ENCODE assay signal across 1 cellular context in the genomic region with DNA sequence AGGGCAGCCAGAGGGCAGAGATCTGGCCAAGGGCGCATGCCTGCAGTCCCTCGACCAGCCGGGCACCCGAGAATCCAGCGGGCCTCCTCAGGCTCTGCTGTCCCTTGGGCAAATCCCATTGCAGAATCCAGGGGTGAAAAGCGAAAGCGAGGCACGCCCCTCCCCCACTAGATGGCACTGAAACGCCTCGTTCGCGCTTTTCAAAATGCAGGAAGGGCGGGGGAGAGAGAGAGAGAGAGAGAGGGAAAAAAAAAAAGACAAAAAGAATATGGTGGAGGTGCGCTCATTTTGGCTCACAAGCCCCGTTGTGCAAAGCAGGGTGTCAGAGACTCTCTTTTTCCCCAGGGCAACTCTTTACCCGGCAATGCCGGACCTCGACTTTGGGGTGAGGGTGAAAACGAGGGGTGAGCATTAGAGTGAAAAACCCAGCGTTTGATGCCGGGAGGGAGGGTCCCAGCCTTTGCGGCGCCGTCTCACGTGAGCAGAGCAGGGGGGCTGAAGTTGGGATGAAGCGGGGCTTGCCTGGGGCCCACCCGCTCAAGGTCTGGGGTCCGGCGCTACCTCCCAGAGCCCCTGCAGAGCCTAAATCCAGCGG.
A peak's percentile ranks its signal among the peaks of the same experiment; 100 is the strongest.
TF ChIP-seq lines count a peak whose summit lies in the region.

No MANE protein-coding gene starts in this region.

TF ChIP-seq in K562, 482 proteins besides CTCF, POLR2A, EP300 and RAD21 (continues in another document):
- TF ChIP-seq, protein P1, sequence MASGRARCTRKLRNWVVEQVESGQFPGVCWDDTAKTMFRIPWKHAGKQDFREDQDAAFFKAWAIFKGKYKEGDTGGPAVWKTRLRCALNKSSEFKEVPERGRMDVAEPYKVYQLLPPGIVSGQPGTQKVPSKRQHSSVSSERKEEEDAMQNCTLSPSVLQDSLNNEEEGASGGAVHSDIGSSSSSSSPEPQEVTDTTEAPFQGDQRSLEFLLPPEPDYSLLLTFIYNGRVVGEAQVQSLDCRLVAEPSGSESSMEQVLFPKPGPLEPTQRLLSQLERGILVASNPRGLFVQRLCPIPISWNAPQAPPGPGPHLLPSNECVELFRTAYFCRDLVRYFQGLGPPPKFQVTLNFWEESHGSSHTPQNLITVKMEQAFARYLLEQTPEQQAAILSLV (tag; IDR thresholded peaks at IDR 0.05) = no peak
- TF ChIP-seq, protein P2, sequence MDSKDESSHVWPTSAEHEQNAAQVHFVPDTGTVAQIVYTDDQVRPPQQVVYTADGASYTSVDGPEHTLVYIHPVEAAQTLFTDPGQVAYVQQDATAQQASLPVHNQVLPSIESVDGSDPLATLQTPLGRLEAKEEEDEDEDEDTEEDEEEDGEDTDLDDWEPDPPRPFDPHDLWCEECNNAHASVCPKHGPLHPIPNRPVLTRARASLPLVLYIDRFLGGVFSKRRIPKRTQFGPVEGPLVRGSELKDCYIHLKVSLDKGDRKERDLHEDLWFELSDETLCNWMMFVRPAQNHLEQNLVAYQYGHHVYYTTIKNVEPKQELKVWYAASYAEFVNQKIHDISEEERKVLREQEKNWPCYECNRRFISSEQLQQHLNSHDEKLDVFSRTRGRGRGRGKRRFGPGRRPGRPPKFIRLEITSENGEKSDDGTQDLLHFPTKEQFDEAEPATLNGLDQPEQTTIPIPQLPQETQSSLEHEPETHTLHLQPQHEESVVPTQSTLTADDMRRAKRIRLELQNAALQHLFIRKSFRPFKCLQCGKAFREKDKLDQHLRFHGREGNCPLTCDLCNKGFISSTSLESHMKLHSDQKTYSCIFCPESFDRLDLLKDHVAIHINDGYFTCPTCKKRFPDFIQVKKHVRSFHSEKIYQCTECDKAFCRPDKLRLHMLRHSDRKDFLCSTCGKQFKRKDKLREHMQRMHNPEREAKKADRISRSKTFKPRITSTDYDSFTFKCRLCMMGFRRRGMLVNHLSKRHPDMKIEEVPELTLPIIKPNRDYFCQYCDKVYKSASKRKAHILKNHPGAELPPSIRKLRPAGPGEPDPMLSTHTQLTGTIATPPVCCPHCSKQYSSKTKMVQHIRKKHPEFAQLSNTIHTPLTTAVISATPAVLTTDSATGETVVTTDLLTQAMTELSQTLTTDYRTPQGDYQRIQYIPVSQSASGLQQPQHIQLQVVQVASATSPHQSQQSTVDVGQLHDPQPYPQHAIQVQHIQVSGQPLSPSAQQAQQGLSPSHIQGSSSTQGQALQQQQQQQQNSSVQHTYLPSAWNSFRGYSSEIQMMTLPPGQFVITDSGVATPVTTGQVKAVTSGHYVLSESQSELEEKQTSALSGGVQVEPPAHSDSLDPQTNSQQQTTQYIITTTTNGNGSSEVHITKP (IDR thresholded peaks at IDR 0.05; ENCODE audit: partially characterized antibody) = peak; percentile 69
- no peak for TF ChIP-seq TAF15 (IDR thresholded peaks at IDR 0.05; ENCODE audit: low read depth, low read length)
- TF ChIP-seq, protein P3, sequence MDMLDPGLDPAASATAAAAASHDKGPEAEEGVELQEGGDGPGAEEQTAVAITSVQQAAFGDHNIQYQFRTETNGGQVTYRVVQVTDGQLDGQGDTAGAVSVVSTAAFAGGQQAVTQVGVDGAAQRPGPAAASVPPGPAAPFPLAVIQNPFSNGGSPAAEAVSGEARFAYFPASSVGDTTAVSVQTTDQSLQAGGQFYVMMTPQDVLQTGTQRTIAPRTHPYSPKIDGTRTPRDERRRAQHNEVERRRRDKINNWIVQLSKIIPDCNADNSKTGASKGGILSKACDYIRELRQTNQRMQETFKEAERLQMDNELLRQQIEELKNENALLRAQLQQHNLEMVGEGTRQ (CRISPR knock-in tag; IDR thresholded peaks at IDR 0.05) = no peak
- no peak for TF ChIP-seq HDAC1 (IDR thresholded peaks at IDR 0.05)
- peak in 1 of 2 experiments; percentile 88; a peak in 2 of 4 replicates for TF ChIP-seq MAZ (CRISPR knock-in tag; conservative IDR thresholded peaks at IDR 0.05 in 1 of 2, IDR thresholded peaks at IDR 0.05 in 1 of 2)
- no peak for TF ChIP-seq DIDO1 (tag; IDR thresholded peaks at IDR 0.05; ENCODE audit: low read depth)
- TF ChIP-seq ZNF639 (CRISPR knock-in tag; conservative IDR thresholded peaks at IDR 0.05 in 1 of 2, IDR thresholded peaks at IDR 0.05 in 1 of 2) = no peak
- TF ChIP-seq ZNF695 (CRISPR knock-in tag; IDR thresholded peaks at IDR 0.05) = no peak
- TF ChIP-seq, protein P4, sequence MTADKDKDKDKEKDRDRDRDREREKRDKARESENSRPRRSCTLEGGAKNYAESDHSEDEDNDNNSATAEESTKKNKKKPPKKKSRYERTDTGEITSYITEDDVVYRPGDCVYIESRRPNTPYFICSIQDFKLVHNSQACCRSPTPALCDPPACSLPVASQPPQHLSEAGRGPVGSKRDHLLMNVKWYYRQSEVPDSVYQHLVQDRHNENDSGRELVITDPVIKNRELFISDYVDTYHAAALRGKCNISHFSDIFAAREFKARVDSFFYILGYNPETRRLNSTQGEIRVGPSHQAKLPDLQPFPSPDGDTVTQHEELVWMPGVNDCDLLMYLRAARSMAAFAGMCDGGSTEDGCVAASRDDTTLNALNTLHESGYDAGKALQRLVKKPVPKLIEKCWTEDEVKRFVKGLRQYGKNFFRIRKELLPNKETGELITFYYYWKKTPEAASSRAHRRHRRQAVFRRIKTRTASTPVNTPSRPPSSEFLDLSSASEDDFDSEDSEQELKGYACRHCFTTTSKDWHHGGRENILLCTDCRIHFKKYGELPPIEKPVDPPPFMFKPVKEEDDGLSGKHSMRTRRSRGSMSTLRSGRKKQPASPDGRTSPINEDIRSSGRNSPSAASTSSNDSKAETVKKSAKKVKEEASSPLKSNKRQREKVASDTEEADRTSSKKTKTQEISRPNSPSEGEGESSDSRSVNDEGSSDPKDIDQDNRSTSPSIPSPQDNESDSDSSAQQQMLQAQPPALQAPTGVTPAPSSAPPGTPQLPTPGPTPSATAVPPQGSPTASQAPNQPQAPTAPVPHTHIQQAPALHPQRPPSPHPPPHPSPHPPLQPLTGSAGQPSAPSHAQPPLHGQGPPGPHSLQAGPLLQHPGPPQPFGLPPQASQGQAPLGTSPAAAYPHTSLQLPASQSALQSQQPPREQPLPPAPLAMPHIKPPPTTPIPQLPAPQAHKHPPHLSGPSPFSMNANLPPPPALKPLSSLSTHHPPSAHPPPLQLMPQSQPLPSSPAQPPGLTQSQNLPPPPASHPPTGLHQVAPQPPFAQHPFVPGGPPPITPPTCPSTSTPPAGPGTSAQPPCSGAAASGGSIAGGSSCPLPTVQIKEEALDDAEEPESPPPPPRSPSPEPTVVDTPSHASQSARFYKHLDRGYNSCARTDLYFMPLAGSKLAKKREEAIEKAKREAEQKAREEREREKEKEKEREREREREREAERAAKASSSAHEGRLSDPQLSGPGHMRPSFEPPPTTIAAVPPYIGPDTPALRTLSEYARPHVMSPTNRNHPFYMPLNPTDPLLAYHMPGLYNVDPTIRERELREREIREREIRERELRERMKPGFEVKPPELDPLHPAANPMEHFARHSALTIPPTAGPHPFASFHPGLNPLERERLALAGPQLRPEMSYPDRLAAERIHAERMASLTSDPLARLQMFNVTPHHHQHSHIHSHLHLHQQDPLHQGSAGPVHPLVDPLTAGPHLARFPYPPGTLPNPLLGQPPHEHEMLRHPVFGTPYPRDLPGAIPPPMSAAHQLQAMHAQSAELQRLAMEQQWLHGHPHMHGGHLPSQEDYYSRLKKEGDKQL (CRISPR knock-in tag; IDR thresholded peaks at IDR 0.05; ENCODE audit: borderline replicate concordance) = no peak
- TF ChIP-seq ZNF175 (CRISPR knock-in tag; IDR thresholded peaks at IDR 0.05; ENCODE audit: low read depth) = no peak
- no peak for TF ChIP-seq SETDB1 (IDR thresholded peaks at IDR 0.05; ENCODE audit: low read length)
- TF ChIP-seq, protein P5, sequence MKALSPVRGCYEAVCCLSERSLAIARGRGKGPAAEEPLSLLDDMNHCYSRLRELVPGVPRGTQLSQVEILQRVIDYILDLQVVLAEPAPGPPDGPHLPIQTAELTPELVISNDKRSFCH (CRISPR knock-in tag; IDR thresholded peaks at IDR 0.05) = no peak
- TF ChIP-seq, protein P5 (tag; IDR thresholded peaks at IDR 0.05) = no peak
- TF ChIP-seq CC2D1A (IDR thresholded peaks at IDR 0.05) = peak; percentile 48; the same call in 1 of the 2 replicates
- peak; percentile 89 for TF ChIP-seq ZNF384 (IDR thresholded peaks at IDR 0.05; ENCODE audit: low read depth, low read length)
- peak; percentile 45; the same call in 1 of the 2 replicates for TF ChIP-seq SMC3 (conservative IDR thresholded peaks at IDR 0.05; ENCODE audit: insufficient read depth, low read depth, low read length)
- TF ChIP-seq ZNF444 (CRISPR knock-in tag; IDR thresholded peaks at IDR 0.05) = no peak
- no peak for TF ChIP-seq POU5F1 (IDR thresholded peaks at IDR 0.05; ENCODE audit: borderline replicate concordance, low read depth, low read length, partially characterized antibody)
- no peak for TF ChIP-seq ZNF584 (CRISPR knock-in tag; IDR thresholded peaks at IDR 0.05; ENCODE audit: low read depth)
- TF ChIP-seq ZNF518B (CRISPR knock-in tag; IDR thresholded peaks at IDR 0.05) = no peak
- no peak for TF ChIP-seq ZNF780A (CRISPR knock-in tag; IDR thresholded peaks at IDR 0.05)
- TF ChIP-seq, protein P6, sequence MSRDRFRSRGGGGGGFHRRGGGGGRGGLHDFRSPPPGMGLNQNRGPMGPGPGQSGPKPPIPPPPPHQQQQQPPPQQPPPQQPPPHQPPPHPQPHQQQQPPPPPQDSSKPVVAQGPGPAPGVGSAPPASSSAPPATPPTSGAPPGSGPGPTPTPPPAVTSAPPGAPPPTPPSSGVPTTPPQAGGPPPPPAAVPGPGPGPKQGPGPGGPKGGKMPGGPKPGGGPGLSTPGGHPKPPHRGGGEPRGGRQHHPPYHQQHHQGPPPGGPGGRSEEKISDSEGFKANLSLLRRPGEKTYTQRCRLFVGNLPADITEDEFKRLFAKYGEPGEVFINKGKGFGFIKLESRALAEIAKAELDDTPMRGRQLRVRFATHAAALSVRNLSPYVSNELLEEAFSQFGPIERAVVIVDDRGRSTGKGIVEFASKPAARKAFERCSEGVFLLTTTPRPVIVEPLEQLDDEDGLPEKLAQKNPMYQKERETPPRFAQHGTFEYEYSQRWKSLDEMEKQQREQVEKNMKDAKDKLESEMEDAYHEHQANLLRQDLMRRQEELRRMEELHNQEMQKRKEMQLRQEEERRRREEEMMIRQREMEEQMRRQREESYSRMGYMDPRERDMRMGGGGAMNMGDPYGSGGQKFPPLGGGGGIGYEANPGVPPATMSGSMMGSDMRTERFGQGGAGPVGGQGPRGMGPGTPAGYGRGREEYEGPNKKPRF (IDR thresholded peaks at IDR 0.05; ENCODE audit: low read depth, low read length) = no peak
- TF ChIP-seq PCBP2 (IDR thresholded peaks at IDR 0.05; ENCODE audit: low read depth, low read length, poor library complexity, severe bottlenecking) = no peak
- TF ChIP-seq ARHGAP35 (IDR thresholded peaks at IDR 0.05; ENCODE audit: partially characterized antibody) = no peak
- no peak for TF ChIP-seq ZNF165 (CRISPR knock-in tag; IDR thresholded peaks at IDR 0.05; ENCODE audit: borderline replicate concordance)
- no peak for TF ChIP-seq NR2F6 (CRISPR knock-in tag; IDR thresholded peaks at IDR 0.05)
- no peak for TF ChIP-seq NFXL1 (CRISPR knock-in tag; IDR thresholded peaks at IDR 0.05)
- TF ChIP-seq TEAD1 (CRISPR knock-in tag; IDR thresholded peaks at IDR 0.05) = no peak
- TF ChIP-seq, protein P7, sequence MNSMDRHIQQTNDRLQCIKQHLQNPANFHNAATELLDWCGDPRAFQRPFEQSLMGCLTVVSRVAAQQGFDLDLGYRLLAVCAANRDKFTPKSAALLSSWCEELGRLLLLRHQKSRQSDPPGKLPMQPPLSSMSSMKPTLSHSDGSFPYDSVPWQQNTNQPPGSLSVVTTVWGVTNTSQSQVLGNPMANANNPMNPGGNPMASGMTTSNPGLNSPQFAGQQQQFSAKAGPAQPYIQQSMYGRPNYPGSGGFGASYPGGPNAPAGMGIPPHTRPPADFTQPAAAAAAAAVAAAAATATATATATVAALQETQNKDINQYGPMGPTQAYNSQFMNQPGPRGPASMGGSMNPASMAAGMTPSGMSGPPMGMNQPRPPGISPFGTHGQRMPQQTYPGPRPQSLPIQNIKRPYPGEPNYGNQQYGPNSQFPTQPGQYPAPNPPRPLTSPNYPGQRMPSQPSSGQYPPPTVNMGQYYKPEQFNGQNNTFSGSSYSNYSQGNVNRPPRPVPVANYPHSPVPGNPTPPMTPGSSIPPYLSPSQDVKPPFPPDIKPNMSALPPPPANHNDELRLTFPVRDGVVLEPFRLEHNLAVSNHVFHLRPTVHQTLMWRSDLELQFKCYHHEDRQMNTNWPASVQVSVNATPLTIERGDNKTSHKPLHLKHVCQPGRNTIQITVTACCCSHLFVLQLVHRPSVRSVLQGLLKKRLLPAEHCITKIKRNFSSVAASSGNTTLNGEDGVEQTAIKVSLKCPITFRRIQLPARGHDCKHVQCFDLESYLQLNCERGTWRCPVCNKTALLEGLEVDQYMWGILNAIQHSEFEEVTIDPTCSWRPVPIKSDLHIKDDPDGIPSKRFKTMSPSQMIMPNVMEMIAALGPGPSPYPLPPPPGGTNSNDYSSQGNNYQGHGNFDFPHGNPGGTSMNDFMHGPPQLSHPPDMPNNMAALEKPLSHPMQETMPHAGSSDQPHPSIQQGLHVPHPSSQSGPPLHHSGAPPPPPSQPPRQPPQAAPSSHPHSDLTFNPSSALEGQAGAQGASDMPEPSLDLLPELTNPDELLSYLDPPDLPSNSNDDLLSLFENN (IDR thresholded peaks at IDR 0.05; ENCODE audit: low read depth in 2 of 2, low read length in 2 of 2) = no peak
